ENCODE assay signal across 1 cellular context in genomic region chr1:61225478-61225877, GRCh38.
A peak's percentile ranks its signal among the peaks of the same experiment; 100 is the strongest.
TF ChIP-seq lines count a peak whose summit lies in the region.

No MANE protein-coding gene starts in this region.

TF ChIP-seq in K562, 482 proteins besides CTCF, POLR2A, EP300 and RAD21 (continued from another document):
- TF ChIP-seq ZNF764 (CRISPR knock-in tag; IDR thresholded peaks at IDR 0.05; ENCODE audit: low read depth) = no peak
- TF ChIP-seq HNRNPUL1 (IDR thresholded peaks at IDR 0.05; ENCODE audit: low read length) = no peak
- no peak for TF ChIP-seq USF1 (CRISPR knock-in tag; IDR thresholded peaks at IDR 0.05)
- TF ChIP-seq MAFF (IDR thresholded peaks at IDR 0.05; ENCODE audit: low read length) = peak; percentile 75; the same call in 1 of the 2 replicates
- no peak for TF ChIP-seq ATF2 (CRISPR knock-in tag; IDR thresholded peaks at IDR 0.05)
- TF ChIP-seq XRCC5 (IDR thresholded peaks at IDR 0.05; ENCODE audit: low read depth, low read length) = no peak
- no peak for TF ChIP-seq SMAD2 (IDR thresholded peaks at IDR 0.05; ENCODE audit: low read depth, low read length)
- no peak for TF ChIP-seq CBX3 (IDR thresholded peaks at IDR 0.05; ENCODE audit: borderline replicate concordance in 1 of 2, low read length in 2 of 2)
- no peak for TF ChIP-seq MBD2 (IDR thresholded peaks at IDR 0.05; ENCODE audit: borderline replicate concordance, low read depth)
- no peak for TF ChIP-seq RBM34 (IDR thresholded peaks at IDR 0.05; ENCODE audit: borderline replicate concordance, insufficient read depth, low read length)
- TF ChIP-seq ZNF316 (IDR thresholded peaks at IDR 0.05) = peak; percentile 91
- TF ChIP-seq SRSF3 (IDR thresholded peaks at IDR 0.05; ENCODE audit: insufficient read depth, low read length) = no peak
- no peak for TF ChIP-seq RFX1 (IDR thresholded peaks at IDR 0.05)
- no peak for TF ChIP-seq ESRRB (CRISPR knock-in tag; IDR thresholded peaks at IDR 0.05; ENCODE audit: borderline replicate concordance)
- peak; percentile 67 for TF ChIP-seq MAFK (IDR thresholded peaks at IDR 0.05; ENCODE audit: low read length)
- no peak for TF ChIP-seq ZNF609 (CRISPR knock-in tag; IDR thresholded peaks at IDR 0.05; ENCODE audit: borderline replicate concordance)
- TF ChIP-seq SMARCB1 (IDR thresholded peaks at IDR 0.05; ENCODE audit: insufficient read length, low read depth) = no peak
- no peak for TF ChIP-seq NR0B1 (IDR thresholded peaks at IDR 0.05; ENCODE audit: partially characterized antibody)
- peak; percentile 77 for TF ChIP-seq MAFG (tag; conservative IDR thresholded peaks at IDR 0.05)
- TF ChIP-seq ZBTB33 (CRISPR knock-in tag; IDR thresholded peaks at IDR 0.05) = peak; percentile 50; the same call in 1 of the 2 replicates
- TF ChIP-seq C11orf30 (IDR thresholded peaks at IDR 0.05; ENCODE audit: low read depth) = peak; percentile 83
- TF ChIP-seq FOS (IDR thresholded peaks at IDR 0.05; ENCODE audit: extremely low read depth, insufficient read length) = no peak
- TF ChIP-seq EZH2 (IDR thresholded peaks at IDR 0.05; ENCODE audit: borderline replicate concordance, low read depth, low read length) = no peak
